In genomic region chr4:115334736-115335411, GRCh38 we compare ENCODE assay signal across 22 cellular contexts.
DNase-seq lines count a peak whose midpoint lies in the region; ATAC-seq lines count a peak whose summit lies in the region.
"Had no signal": no experiment of that assay in that cellular context is flagged by ENCODE, and none has a peak within 500 bp of the region (broad histone marks: within the 10 kb centered on the region; RNA-seq: fewer than 3 reads in every experiment).

No MANE protein-coding gene starts in this region.

- H3K4me3 Mint-ChIP-seq in activated T-helper 1 cell treated with anti-CD3 and anti-CD28 coated beads, Interleukin-12 subunit alpha, Interleukin-12 subunit beta, Interleukin-2, Interleukin-4 antibody, amounts not matched to agents 30 ng/mL and 10 ng/mL and 1 ng/mL, durations not matched to agents 14 hours and 24 hours and 36 hours: no peak overlapping the region
- H3K4me3 Mint-ChIP-seq: activated CD8-positive, alpha-beta T cell treated with anti-CD3 and anti-CD28 coated beads for 36 hours; B cell; IgD-negative memory B cell; stimulated activated naive CD8-positive, alpha-beta T cell treated with anti-CD3 and anti-CD28 coated beads, Interleukin-15, Interleukin-2, amounts not matched to agents 100 ng/mL and 50 ng/mL, for 24 hours; WTC11 had no signal

- H3K27me3 Mint-ChIP-seq in activated T-helper 1 cell treated with anti-CD3 and anti-CD28 coated beads, Interleukin-12 subunit alpha, Interleukin-12 subunit beta, Interleukin-2, Interleukin-4 antibody, amounts not matched to agents 30 ng/mL and 10 ng/mL and 1 ng/mL, durations not matched to agents 14 hours and 24 hours and 36 hours (ENCODE audit: insufficient read depth): no peaks in the 10 kb centered on the region
- H3K27me3 Mint-ChIP-seq: activated CD8-positive, alpha-beta T cell treated with anti-CD3 and anti-CD28 coated beads for 36 hours; B cell; IgD-negative memory B cell; stimulated activated naive CD8-positive, alpha-beta T cell treated with anti-CD3 and anti-CD28 coated beads, Interleukin-15, Interleukin-2, amounts not matched to agents 100 ng/mL and 50 ng/mL, for 24 hours had no signal

- intact Hi-C loops in activated T-helper 1 cell treated with anti-CD3 and anti-CD28 coated beads, Interleukin-12 subunit alpha, Interleukin-12 subunit beta, Interleukin-2, Interleukin-4 antibody, amounts not matched to agents 30 ng/mL and 10 ng/mL and 1 ng/mL, durations not matched to agents 14 hours and 24 hours and 36 hours (cut with micrococcal nuclease): no loop called here

- ATAC-seq in GM18909 (IDR thresholded peaks at IDR 0.05; ENCODE audit: poor library complexity, unreplicated experiment) (peak; percentile 82), HG02588 (IDR thresholded peaks at IDR 0.05; ENCODE audit: unreplicated experiment) (peak; percentile 66), HG03108 (IDR thresholded peaks at IDR 0.05; ENCODE audit: unreplicated experiment) (peak; percentile 69), GM18517 (IDR thresholded peaks at IDR 0.05; ENCODE audit: unreplicated experiment) (no peak)
- ATAC-seq: activated CD8-positive, alpha-beta T cell treated with anti-CD3 and anti-CD28 coated beads for 36 hours; mucosa of descending colon; WTC11 had no signal

- H3K4me1 Mint-ChIP-seq in activated T-helper 1 cell treated with anti-CD3 and anti-CD28 coated beads, Interleukin-12 subunit alpha, Interleukin-12 subunit beta, Interleukin-2, Interleukin-4 antibody, amounts not matched to agents 30 ng/mL and 10 ng/mL and 1 ng/mL, durations not matched to agents 14 hours and 24 hours and 36 hours (ENCODE audit: low read depth): no peaks in the 10 kb centered on the region
- H3K4me1 Mint-ChIP-seq: B cell, IgD-negative memory B cell, WTC11 had no signal

- DNase-seq in RPMI8226 (peak; percentile 7), OCI-M2 (lab: John Stamatoyannopoulos, UW; ENCODE audit: unreplicated experiment) (no peak), CD1c-positive myeloid dendritic cell (ENCODE audit: extremely low spot score) (no peak)
- DNase-seq in activated T-helper 1 cell treated with anti-CD3 and anti-CD28 coated beads, Interleukin-12 subunit alpha, Interleukin-12 subunit beta, Interleukin-2, Interleukin-4 antibody, amounts not matched to agents 30 ng/mL and 10 ng/mL and 1 ng/mL, durations not matched to agents 14 hours and 24 hours and 36 hours (ENCODE audit: low spot score): no peak
- DNase-seq: activated CD8-positive, alpha-beta T cell treated with anti-CD3 and anti-CD28 coated beads for 36 hours; activated T-cell treated with anti-CD3 and anti-CD28 coated beads, Interleukin-2, amount 50 U/mL, for 48 hours; dermis blood vessel endothelial cell; GDM1; mucosa of descending colon; NCI-H2081; NCI-H524 treated with DMSO at 0.1 percent for 48 hours; SJCRH30; T-helper 2 cell; trophoblast cell had no signal

- H3K36me3 Mint-ChIP-seq in activated T-helper 1 cell treated with anti-CD3 and anti-CD28 coated beads, Interleukin-12 subunit alpha, Interleukin-12 subunit beta, Interleukin-2, Interleukin-4 antibody, amounts not matched to agents 30 ng/mL and 10 ng/mL and 1 ng/mL, durations not matched to agents 14 hours and 24 hours and 36 hours (ENCODE audit: low read depth): no peaks in the 10 kb centered on the region
- H3K36me3 Mint-ChIP-seq: IgD-negative memory B cell, WTC11 had no signal

- no peaks in the 10 kb centered on the region for H3K9me3 Mint-ChIP-seq in activated T-helper 1 cell treated with anti-CD3 and anti-CD28 coated beads, Interleukin-12 subunit alpha, Interleukin-12 subunit beta, Interleukin-2, Interleukin-4 antibody, amounts not matched to agents 30 ng/mL and 10 ng/mL and 1 ng/mL, durations not matched to agents 14 hours and 24 hours and 36 hours
- H3K9me3 Mint-ChIP-seq: IgD-negative memory B cell; stimulated activated naive CD8-positive, alpha-beta T cell treated with anti-CD3 and anti-CD28 coated beads, Interleukin-15, Interleukin-2, amounts not matched to agents 100 ng/mL and 50 ng/mL, for 24 hours; WTC11 had no signal

- no peak overlapping the region for H3K27ac Mint-ChIP-seq in activated T-helper 1 cell treated with anti-CD3 and anti-CD28 coated beads, Interleukin-12 subunit alpha, Interleukin-12 subunit beta, Interleukin-2, Interleukin-4 antibody, amounts not matched to agents 30 ng/mL and 10 ng/mL and 1 ng/mL, durations not matched to agents 14 hours and 24 hours and 36 hours
- H3K27ac Mint-ChIP-seq: activated CD8-positive, alpha-beta T cell treated with anti-CD3 and anti-CD28 coated beads for 36 hours; B cell; IgD-negative memory B cell; stimulated activated naive CD8-positive, alpha-beta T cell treated with anti-CD3 and anti-CD28 coated beads, Interleukin-15, Interleukin-2, amounts not matched to agents 100 ng/mL and 50 ng/mL, for 24 hours; WTC11 had no signal
